In genomic region chr1:1001631-1002300, GRCh38 we compare ENCODE assay signal across 1 cellular context.
TF ChIP-seq lines count a peak whose summit lies in the region.

No MANE protein-coding gene starts in this region.

TF ChIP-seq in HepG2, 621 proteins besides CTCF, POLR2A, EP300 and RAD21 (continued from another document and continues in another):
- TF ChIP-seq CREM (IDR thresholded peaks at IDR 0.05) (no peak), CREM (CRISPR knock-in tag; IDR thresholded peaks at IDR 0.05) (no peak), NFE2 (CRISPR knock-in tag; IDR thresholded peaks at IDR 0.05) (no peak), DRAP1 (CRISPR knock-in tag; IDR thresholded peaks at IDR 0.05) (no peak), ZNF224 (CRISPR knock-in tag; IDR thresholded peaks at IDR 0.05) (0 out of 2 replicates have a peak, but pooled peaks have one; percentile 31), RARG (CRISPR knock-in tag; IDR thresholded peaks at IDR 0.05; ENCODE audit: low read depth) (no peak), YEATS4 (CRISPR knock-in tag; IDR thresholded peaks at IDR 0.05; ENCODE audit: borderline replicate concordance) (peak; percentile 49; the same call in 1 of the 2 replicates), ARID3A (IDR thresholded peaks at IDR 0.05; ENCODE audit: low read depth, low read length) (no peak), ATRX (CRISPR knock-in tag; IDR thresholded peaks at IDR 0.05; ENCODE audit: borderline replicate concordance) (no peak), ZNF296 (CRISPR knock-in tag; conservative IDR thresholded peaks at IDR 0.05) (no peak), ARNTL (CRISPR knock-in tag; IDR thresholded peaks at IDR 0.05) (no peak), FOXM1 (CRISPR knock-in tag; IDR thresholded peaks at IDR 0.05) (no peak), CBX2 (IDR thresholded peaks at IDR 0.05; ENCODE audit: low read depth, low read length) (no peak), CBX2 (CRISPR knock-in tag; IDR thresholded peaks at IDR 0.05; ENCODE audit: low read depth) (no peak), ZNF318 (CRISPR knock-in tag; IDR thresholded peaks at IDR 0.05) (peak; percentile 75; the same call in 1 of the 2 replicates), ZNF605 (CRISPR knock-in tag; IDR thresholded peaks at IDR 0.05) (peak; percentile 43; the same call in 1 of the 2 replicates), ZNF10 (CRISPR knock-in tag; IDR thresholded peaks at IDR 0.05; ENCODE audit: borderline replicate concordance, low read depth) (no peak), SOX13 (IDR thresholded peaks at IDR 0.05) (no peak), SOX13 (CRISPR knock-in tag; conservative IDR thresholded peaks at IDR 0.05 in 1 of 2, IDR thresholded peaks at IDR 0.05 in 1 of 2) (peak in 1 of 2 experiments; percentile 16; a peak in 1 of 4 replicates), AGO2 (optimal IDR thresholded peaks at IDR 0.05; ENCODE audit: low read depth, low read length) (peak; percentile 90), ZNF432 (CRISPR knock-in tag; IDR thresholded peaks at IDR 0.05; ENCODE audit: borderline replicate concordance) (no peak), ARNT (IDR thresholded peaks at IDR 0.05) (no peak), ZIK1 (CRISPR knock-in tag; IDR thresholded peaks at IDR 0.05; ENCODE audit: borderline replicate concordance, low read depth) (peak; percentile 62; the same call in 1 of the 2 replicates), SP5 (CRISPR knock-in tag; IDR thresholded peaks at IDR 0.05; ENCODE audit: borderline replicate concordance, low read depth) (0 out of 2 replicates have a peak, but pooled peaks have one; percentile 17), MTF1 (CRISPR knock-in tag; IDR thresholded peaks at IDR 0.05) (no peak), ZNF207 (IDR thresholded peaks at IDR 0.05; ENCODE audit: borderline replicate concordance) (no peak), JUN (CRISPR knock-in tag; IDR thresholded peaks at IDR 0.05) (no peak), ZNF770 (CRISPR knock-in tag; IDR thresholded peaks at IDR 0.05) (peak; percentile 73), ZNF484 (CRISPR knock-in tag; IDR thresholded peaks at IDR 0.05; ENCODE audit: borderline replicate concordance, low read depth) (no peak), HMGA1 (CRISPR knock-in tag; conservative IDR thresholded peaks at IDR 0.05) (no peak), FOXP1 (IDR thresholded peaks at IDR 0.05) (no peak), FOXP1 (CRISPR knock-in tag; IDR thresholded peaks at IDR 0.05) (no peak), ZNF263 (CRISPR knock-in tag; IDR thresholded peaks at IDR 0.05) (0 out of 2 replicates have a peak, but pooled peaks have one; percentile 35), ZNF547 (CRISPR knock-in tag; IDR thresholded peaks at IDR 0.05) (no peak), ISL2 (CRISPR knock-in tag; IDR thresholded peaks at IDR 0.05) (peak; percentile 48; the same call in 1 of the 2 replicates), IRF1 (CRISPR knock-in tag; IDR thresholded peaks at IDR 0.05; ENCODE audit: low read depth) (no peak), ZEB1 (IDR thresholded peaks at IDR 0.05; ENCODE audit: insufficient replicate concordance, low read depth) (no peak), AHR (CRISPR knock-in tag; IDR thresholded peaks at IDR 0.05) (no peak), AKNA (CRISPR knock-in tag; IDR thresholded peaks at IDR 0.05; ENCODE audit: borderline replicate concordance) (no peak), ZNF17 (CRISPR knock-in tag; IDR thresholded peaks at IDR 0.05) (no peak), ZSCAN25 (CRISPR knock-in tag; IDR thresholded peaks at IDR 0.05) (peak; percentile 89), ZNF768 (CRISPR knock-in tag; IDR thresholded peaks at IDR 0.05) (0 out of 2 replicates have a peak, but pooled peaks have one; percentile 44), NPAS2 (CRISPR knock-in tag; IDR thresholded peaks at IDR 0.05; ENCODE audit: borderline replicate concordance) (no peak), ZNF234 (CRISPR knock-in tag; conservative IDR thresholded peaks at IDR 0.05) (0 out of 2 replicates have a peak, but pooled peaks have one; percentile 50), ATM (IDR thresholded peaks at IDR 0.05; ENCODE audit: borderline replicate concordance) (no peak), ATF6 (CRISPR knock-in tag; conservative IDR thresholded peaks at IDR 0.05) (no peak), ZNF274 (CRISPR knock-in tag; IDR thresholded peaks at IDR 0.05) (peak; percentile 83; the same call in 1 of the 2 replicates)
